In genomic region chr7:86668315-86668714, GRCh38 we compare ENCODE assay signal across 24 cellular contexts. TPM values are rescaled to one million over a fixed set of nuclear protein-coding genes. Genes with fewer than 3 reads are reported as not detected.
"Had no signal": no experiment of that assay in that cellular context is flagged by ENCODE, and none has a peak within 500 bp of the region (broad histone marks: within the 10 kb centered on the region; RNA-seq: fewer than 3 reads in every experiment).

No MANE protein-coding gene starts in this region.

- DNase-seq: activated CD4-positive, alpha-beta memory T cell treated with anti-CD3 and anti-CD28 coated beads, Interleukin-2, amount 10 ng/mL, durations not matched to agents 7 days and 5 days; activated CD4-positive, alpha-beta T cell treated with anti-CD3 and anti-CD28 coated beads, Interleukin-2, amount 50 U/mL, for 1 hour; activated CD4-positive, CD25-positive, alpha-beta regulatory T cell; activated gamma-delta T cell; activated naive CD4-positive, alpha-beta T cell treated with anti-CD3 and anti-CD28 coated beads for 36 hours; activated T-cell treated with anti-CD3 and anti-CD28 coated beads for 4 hours; activated T-cell treated with anti-CD3 and anti-CD28 coated beads, Interleukin-2, amount 50 U/mL, for 48 hours; amygdala; brain microvascular endothelial cell; KG1; NCI-H1048; NCI-H1694; NCI-H446; NCI-H524 treated with DMSO at 0.1 percent for 48 hours; PC-9; SIG-M5; T-helper 17 cell; T-helper 9 cell had no signal

- H3K4me3 ChIP-seq: cardiac muscle cell, PC-9 had no signal

- H3K27me3 ChIP-seq: brain microvascular endothelial cell, cardiac muscle cell had no signal

- ATAC-seq: activated T-helper 17 cell treated with anti-CD3 and anti-CD28 coated beads, Interleukin-2, amount 50 U/mL, for 72 hours; T-helper 17 cell had no signal

- H3K36me3 ChIP-seq: brain microvascular endothelial cell, cardiac muscle cell had no signal

- H3K27ac ChIP-seq: brain microvascular endothelial cell, cardiac muscle cell, PC-9 had no signal

RNA-seq across cellular contexts. Expression of gene GRM3, which starts 24.6 kb away (rescaled TPM):
- total RNA-seq: activated CD4-positive, alpha-beta memory T cell treated with anti-CD3 and anti-CD28 coated beads, Interleukin-2, amount 10 ng/mL, durations not matched to agents 7 days and 5 days; activated CD8-positive, alpha-beta memory T cell treated with anti-CD3 and anti-CD28 coated beads for 36 hours; activated naive CD4-positive, alpha-beta T cell treated with anti-CD3 and anti-CD28 coated beads for 36 hours; activated T-helper 17 cell treated with anti-CD3 and anti-CD28 coated beads, Interleukin-2, amount 50 U/mL, for 72 hours; cardiac muscle cell; LHCN-M2; M059J; PC-9; T-helper 17 cell had no signal
- polyA plus RNA-seq: IgD-negative memory B cell had no signal
